In genomic region chr9:89602978-89603628, GRCh38 we compare ENCODE assay signal across 8 cellular contexts. TPM values are rescaled to one million over a fixed set of nuclear protein-coding genes. Genes with fewer than 3 reads are reported as not detected.
DNase-seq lines count a peak whose midpoint lies in the region; ATAC-seq, FAIRE-seq and TF ChIP-seq lines count a peak whose summit lies in the region.

No MANE protein-coding gene starts in this region.

- H3K27ac ChIP-seq in MM.1S (ENCODE audit: low read length) = no peak overlapping the region
- H3K27ac ChIP-seq in foreskin keratinocyte = no peak overlapping the region
- peak overlapping the region; percentile 99 for H3K27ac ChIP-seq in neural cell (ENCODE audit: low read length)

- H4K20me1 ChIP-seq in MM.1S (ENCODE audit: insufficient read depth, low read length) = no peaks in the 10 kb centered on the region
- H4K20me1 ChIP-seq in neural cell (ENCODE audit: insufficient read depth) = peaks cover 16% of the 10 kb centered on the region

- H3K4me1 ChIP-seq in MM.1S (ENCODE audit: low read length) (peaks cover 4% of the 10 kb centered on the region; the same call in 1 of the 2 replicates), foreskin keratinocyte (no peaks in the 10 kb centered on the region)

- H3K27me3 ChIP-seq in MM.1S (replicated peaks; ENCODE audit: insufficient read depth, low read length) (peaks cover 21% of the 10 kb centered on the region), foreskin keratinocyte (peaks cover 50% of the 10 kb centered on the region), neural cell (ENCODE audit: insufficient read depth, low read depth, low read length) (no peaks in the 10 kb centered on the region)

- H3K9me2 ChIP-seq in MM.1S (replicated peaks; ENCODE audit: insufficient read depth, low read length) (no peaks in the 10 kb centered on the region), neural cell (ENCODE audit: insufficient read depth, low read length) (no peaks in the 10 kb centered on the region)

- H3K79me2 ChIP-seq in MM.1S (ENCODE audit: low read length) (no peaks in the 10 kb centered on the region), neural cell (replicated peaks; ENCODE audit: insufficient read depth, low read length) (peaks cover 37% of the 10 kb centered on the region)

- peak; percentile 51 for DNase-seq in GM12892 (ENCODE audit: insufficient read length)
- peak; percentile 88 for DNase-seq in MM.1S
- DNase-seq in SIG-M5 (lab: John Stamatoyannopoulos, UW) = peak; percentile 33
- peak; percentile 48 for DNase-seq in activated gamma-delta T cell (lab: John Stamatoyannopoulos, UW)
- DNase-seq in foreskin keratinocyte = peak; percentile 42 to 66
- DNase-seq in stimulated activated naive CD4-positive, alpha-beta T cell treated with Interleukin-2 at 50 U/mL for 16 hours (lab: John Stamatoyannopoulos, UW) = peak; percentile 85

- TF ChIP-seq CTCF in MM.1S (IDR thresholded peaks at IDR 0.05; ENCODE audit: low read length) (peak; percentile 90), foreskin keratinocyte (conservative IDR thresholded peaks at IDR 0.05) (peak; percentile 95), neural cell (IDR thresholded peaks at IDR 0.05; ENCODE audit: poor library complexity, severe bottlenecking) (peak; percentile 95)

- H3K9me3 ChIP-seq in MM.1S (replicated peaks; ENCODE audit: insufficient read depth, low read length) (no peaks in the 10 kb centered on the region), neural cell (ENCODE audit: low read length) (no peaks in the 10 kb centered on the region)

- ATAC-seq in foreskin keratinocyte = peak; percentile 47
- no peak for ATAC-seq in HG03520 (IDR thresholded peaks at IDR 0.05; ENCODE audit: unreplicated experiment)

- H3K4me3 ChIP-seq in MM.1S (ENCODE audit: low read length) (peak overlapping the region; percentile 74), neural cell (ENCODE audit: low read length) (peak overlapping the region; percentile 94)

- TF ChIP-seq POLR2A in GM12892 (IDR thresholded peaks at IDR 0.05; ENCODE audit: low read depth, low read length) = no peak

- H3F3A ChIP-seq in MM.1S (ENCODE audit: insufficient read depth, low read length) (peaks cover 22% of the 10 kb centered on the region), neural cell (ENCODE audit: insufficient read depth, low read length, poor library complexity, severe bottlenecking) (peaks cover 13% of the 10 kb centered on the region)

- H3K4me2 ChIP-seq in MM.1S (ENCODE audit: low read depth, low read length) = peak overlapping the region; percentile 100
- peak overlapping the region; percentile 84 for H3K4me2 ChIP-seq in neural cell (ENCODE audit: low read length)

- TF ChIP-seq EP300 in neural cell (conservative IDR thresholded peaks at IDR 0.05; ENCODE audit: poor library complexity, severe bottlenecking) = no peak

- peak overlapping the region; percentile 86 for H2AFZ ChIP-seq in MM.1S (ENCODE audit: low read length)
- H2AFZ ChIP-seq in neural cell (ENCODE audit: low read depth, low read length) = peak overlapping the region; percentile 23

- H3K36me3 ChIP-seq in MM.1S (replicated peaks; ENCODE audit: insufficient read depth, low read length) (no peaks in the 10 kb centered on the region), neural cell (ENCODE audit: insufficient read depth, low read length) (no peaks in the 10 kb centered on the region)

- peak; percentile 67 for FAIRE-seq in GM12892 (lab: Jason Lieb, UNC)

- peak; percentile 99 for TF ChIP-seq RAD21 in neural cell (conservative IDR thresholded peaks at IDR 0.05)

- H3K9ac ChIP-seq in MM.1S (ENCODE audit: low read length) = peak overlapping the region; percentile 25; the same call in 1 of the 2 replicates
- H3K9ac ChIP-seq in neural cell (ENCODE audit: low read length) = peak overlapping the region; percentile 99

TF ChIP-seq in neural cell, 6 proteins besides CTCF, POLR2A, EP300 and RAD21:
- TF ChIP-seq EZH2 (IDR thresholded peaks at IDR 0.05; ENCODE audit: borderline replicate concordance, insufficient read depth, low read length, poor library complexity, severe bottlenecking) (no peak), REST (IDR thresholded peaks at IDR 0.05; ENCODE audit: borderline replicate concordance) (no peak), SMC3 (conservative IDR thresholded peaks at IDR 0.05; ENCODE audit: poor library complexity) (peak; percentile 98), TAF1 (IDR thresholded peaks at IDR 0.05; ENCODE audit: low read depth) (no peak), POLR2AphosphoS5 (IDR thresholded peaks at IDR 0.05) (peak; percentile 39), MXI1 (conservative IDR thresholded peaks at IDR 0.05; ENCODE audit: poor library complexity, severe bottlenecking) (peak; percentile 52)

RNA-seq across cellular contexts. Expression of gene GADD45G, which starts 1.7 kb away (rescaled TPM):
- polyA plus RNA-seq in GM12892 (2012; ENCODE audit: missing spikeins) = 0.68 TPM
- not detected in 2 replicates for total RNA-seq in foreskin keratinocyte
- polyA plus RNA-seq in foreskin keratinocyte (0.06 TPM in 1 of 2 replicates, not detected in the other), neural cell (158 and 161 TPM in 2 replicates)
- 29.2 and 40.4 TPM in 2 replicates for polyA minus RNA-seq in neural cell

Comparison
In these comparisons a context has a peak if more than half of its experiments do, and no peak if none do; other contexts are left out.
1. DNase-seq: peak in every context shown above with its lines; median percentile 88 in MM.1S; 85 in stimulated activated naive CD4-positive, alpha-beta T cell treated with Interleukin-2 at 50 U/mL for 16 hours; 54 in foreskin keratinocyte; 51 in GM12892; 48 in activated gamma-delta T cell; 33 in SIG-M5.
2. RNA of gene GADD45G, which starts 1.7 kb away (polyA plus RNA-seq): 158 to 161 TPM in neural cell; 0.06 TPM in foreskin keratinocyte; every median in the first group is over 100 times any median in the second.
3. Peak in every context shown above with its lines, with median percentiles within 50 percentile points of each other: CTCF ChIP-seq.